ENCODE assay signal across 1 cellular context in the genomic region with DNA sequence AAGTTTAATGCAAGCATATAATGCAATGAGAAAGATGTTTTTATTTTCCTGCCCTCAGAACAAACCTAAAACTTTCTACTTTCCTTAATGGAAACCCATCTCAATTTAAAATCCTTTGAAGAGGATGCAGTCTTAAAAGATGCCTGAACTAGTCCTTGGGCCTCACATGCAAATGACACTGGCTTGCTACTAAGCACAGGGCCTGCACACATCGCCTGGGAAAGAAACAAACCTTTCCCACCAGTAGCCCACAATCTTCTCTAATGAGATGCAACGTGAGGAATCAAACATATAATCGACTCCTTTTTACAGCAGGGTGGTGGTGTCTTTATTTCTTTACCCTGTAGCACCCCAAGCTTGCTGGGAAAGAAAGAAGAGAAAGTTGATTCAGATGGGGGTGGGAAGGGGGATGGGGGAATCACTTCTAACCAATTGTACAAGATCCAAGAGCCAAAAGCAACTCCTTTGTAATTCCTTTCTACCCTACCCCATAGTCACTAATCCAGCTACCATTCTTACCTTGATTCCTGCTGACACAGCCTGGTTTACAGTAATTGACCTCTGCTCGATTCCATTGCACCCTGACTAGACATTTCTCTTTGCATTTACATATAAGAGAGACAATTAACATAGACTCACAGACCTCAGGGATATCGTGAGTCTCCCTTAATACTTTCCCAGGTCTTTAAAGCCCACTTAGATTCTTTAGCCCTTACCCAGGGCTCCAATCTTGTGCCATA.
TF ChIP-seq lines count a peak whose summit lies in the region.

No MANE protein-coding gene starts in this region.

TF ChIP-seq in GM23338, 12 proteins besides CTCF, POLR2A, EP300 and RAD21 (continued from another document):
- TF ChIP-seq, protein P1, sequence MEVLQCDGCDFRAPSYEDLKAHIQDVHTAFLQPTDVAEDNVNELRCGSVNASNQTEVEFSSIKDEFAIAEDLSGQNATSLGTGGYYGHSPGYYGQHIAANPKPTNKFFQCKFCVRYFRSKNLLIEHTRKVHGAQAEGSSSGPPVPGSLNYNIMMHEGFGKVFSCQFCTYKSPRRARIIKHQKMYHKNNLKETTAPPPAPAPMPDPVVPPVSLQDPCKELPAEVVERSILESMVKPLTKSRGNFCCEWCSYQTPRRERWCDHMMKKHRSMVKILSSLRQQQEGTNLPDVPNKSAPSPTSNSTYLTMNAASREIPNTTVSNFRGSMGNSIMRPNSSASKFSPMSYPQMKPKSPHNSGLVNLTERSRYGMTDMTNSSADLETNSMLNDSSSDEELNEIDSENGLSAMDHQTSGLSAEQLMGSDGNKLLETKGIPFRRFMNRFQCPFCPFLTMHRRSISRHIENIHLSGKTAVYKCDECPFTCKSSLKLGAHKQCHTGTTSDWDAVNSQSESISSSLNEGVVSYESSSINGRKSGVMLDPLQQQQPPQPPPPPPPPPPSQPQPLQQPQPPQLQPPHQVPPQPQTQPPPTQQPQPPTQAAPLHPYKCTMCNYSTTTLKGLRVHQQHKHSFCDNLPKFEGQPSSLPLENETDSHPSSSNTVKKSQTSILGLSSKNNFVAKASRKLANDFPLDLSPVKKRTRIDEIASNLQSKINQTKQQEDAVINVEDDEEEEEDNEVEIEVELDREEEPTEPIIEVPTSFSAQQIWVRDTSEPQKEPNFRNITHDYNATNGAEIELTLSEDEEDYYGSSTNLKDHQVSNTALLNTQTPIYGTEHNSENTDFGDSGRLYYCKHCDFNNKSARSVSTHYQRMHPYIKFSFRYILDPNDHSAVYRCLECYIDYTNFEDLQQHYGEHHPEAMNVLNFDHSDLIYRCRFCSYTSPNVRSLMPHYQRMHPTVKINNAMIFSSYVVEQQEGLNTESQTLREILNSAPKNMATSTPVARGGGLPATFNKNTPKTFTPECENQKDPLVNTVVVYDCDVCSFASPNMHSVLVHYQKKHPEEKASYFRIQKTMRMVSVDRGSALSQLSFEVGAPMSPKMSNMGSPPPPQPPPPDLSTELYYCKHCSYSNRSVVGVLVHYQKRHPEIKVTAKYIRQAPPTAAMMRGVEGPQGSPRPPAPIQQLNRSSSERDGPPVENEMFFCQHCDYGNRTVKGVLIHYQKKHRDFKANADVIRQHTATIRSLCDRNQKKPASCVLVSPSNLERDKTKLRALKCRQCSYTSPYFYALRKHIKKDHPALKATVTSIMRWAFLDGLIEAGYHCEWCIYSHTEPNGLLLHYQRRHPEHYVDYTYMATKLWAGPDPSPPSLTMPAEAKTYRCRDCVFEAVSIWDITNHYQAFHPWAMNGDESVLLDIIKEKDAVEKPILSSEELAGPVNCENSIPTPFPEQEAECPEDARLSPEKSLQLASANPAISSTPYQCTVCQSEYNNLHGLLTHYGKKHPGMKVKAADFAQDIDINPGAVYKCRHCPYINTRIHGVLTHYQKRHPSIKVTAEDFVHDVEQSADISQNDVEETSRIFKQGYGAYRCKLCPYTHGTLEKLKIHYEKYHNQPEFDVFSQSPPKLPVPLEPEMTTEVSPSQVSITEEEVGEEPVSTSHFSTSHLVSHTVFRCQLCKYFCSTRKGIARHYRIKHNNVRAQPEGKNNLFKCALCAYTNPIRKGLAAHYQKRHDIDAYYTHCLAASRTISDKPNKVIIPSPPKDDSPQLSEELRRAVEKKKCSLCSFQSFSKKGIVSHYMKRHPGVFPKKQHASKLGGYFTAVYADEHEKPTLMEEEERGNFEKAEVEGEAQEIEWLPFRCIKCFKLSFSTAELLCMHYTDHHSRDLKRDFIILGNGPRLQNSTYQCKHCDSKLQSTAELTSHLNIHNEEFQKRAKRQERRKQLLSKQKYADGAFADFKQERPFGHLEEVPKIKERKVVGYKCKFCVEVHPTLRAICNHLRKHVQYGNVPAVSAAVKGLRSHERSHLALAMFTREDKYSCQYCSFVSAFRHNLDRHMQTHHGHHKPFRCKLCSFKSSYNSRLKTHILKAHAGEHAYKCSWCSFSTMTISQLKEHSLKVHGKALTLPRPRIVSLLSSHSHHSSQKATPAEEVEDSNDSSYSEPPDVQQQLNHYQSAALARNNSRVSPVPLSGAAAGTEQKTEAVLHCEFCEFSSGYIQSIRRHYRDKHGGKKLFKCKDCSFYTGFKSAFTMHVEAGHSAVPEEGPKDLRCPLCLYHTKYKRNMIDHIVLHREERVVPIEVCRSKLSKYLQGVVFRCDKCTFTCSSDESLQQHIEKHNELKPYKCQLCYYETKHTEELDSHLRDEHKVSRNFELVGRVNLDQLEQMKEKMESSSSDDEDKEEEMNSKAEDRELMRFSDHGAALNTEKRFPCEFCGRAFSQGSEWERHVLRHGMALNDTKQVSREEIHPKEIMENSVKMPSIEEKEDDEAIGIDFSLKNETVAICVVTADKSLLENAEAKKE (CRISPR knock-in tag; IDR thresholded peaks at IDR 0.05) = no peak
- TF ChIP-seq POLR2AphosphoS5 (IDR thresholded peaks at IDR 0.05; ENCODE audit: low read depth) (no peak), NANOG (IDR thresholded peaks at IDR 0.05; ENCODE audit: borderline replicate concordance) (no peak), EZH2 (IDR thresholded peaks at IDR 0.05; ENCODE audit: low read depth, unreplicated experiment) (no peak), EZH2phosphoT487 (IDR thresholded peaks at IDR 0.05; ENCODE audit: unreplicated experiment) (no peak), ZNF331 (CRISPR knock-in tag; IDR thresholded peaks at IDR 0.05; ENCODE audit: low read depth) (no peak), CREB1 (CRISPR knock-in tag; IDR thresholded peaks at IDR 0.05; ENCODE audit: low read depth) (no peak)
